Comparison of ENCODE assay signal across 7 cellular contexts in genomic region chr15:73524919-73525318, GRCh38.
"Had no signal": no experiment of that assay in that cellular context is flagged by ENCODE, and none has a peak within 500 bp of the region (broad histone marks: within the 10 kb centered on the region; RNA-seq: fewer than 3 reads in every experiment).

No MANE protein-coding gene starts in this region.

- ATAC-seq: GM12878 had no signal

- DNase-seq: GDM1, GF-D8 had no signal

- FAIRE-seq: GM12878, GM12891, GM12892, GM18507, GM19239 had no signal

- H3K4me3 ChIP-seq: GM12878 had no signal
